1 cellular context compared by ENCODE assay signal in genomic region chr4:186725422-186726149, GRCh38.
A peak's percentile ranks its signal among the peaks of the same experiment; 100 is the strongest.
TF ChIP-seq lines count a peak whose summit lies in the region.

No MANE protein-coding gene starts in this region.

TF ChIP-seq in HepG2, 621 proteins besides CTCF, POLR2A, EP300 and RAD21 (continued from another document and continues in another):
- TF ChIP-seq, protein P1, sequence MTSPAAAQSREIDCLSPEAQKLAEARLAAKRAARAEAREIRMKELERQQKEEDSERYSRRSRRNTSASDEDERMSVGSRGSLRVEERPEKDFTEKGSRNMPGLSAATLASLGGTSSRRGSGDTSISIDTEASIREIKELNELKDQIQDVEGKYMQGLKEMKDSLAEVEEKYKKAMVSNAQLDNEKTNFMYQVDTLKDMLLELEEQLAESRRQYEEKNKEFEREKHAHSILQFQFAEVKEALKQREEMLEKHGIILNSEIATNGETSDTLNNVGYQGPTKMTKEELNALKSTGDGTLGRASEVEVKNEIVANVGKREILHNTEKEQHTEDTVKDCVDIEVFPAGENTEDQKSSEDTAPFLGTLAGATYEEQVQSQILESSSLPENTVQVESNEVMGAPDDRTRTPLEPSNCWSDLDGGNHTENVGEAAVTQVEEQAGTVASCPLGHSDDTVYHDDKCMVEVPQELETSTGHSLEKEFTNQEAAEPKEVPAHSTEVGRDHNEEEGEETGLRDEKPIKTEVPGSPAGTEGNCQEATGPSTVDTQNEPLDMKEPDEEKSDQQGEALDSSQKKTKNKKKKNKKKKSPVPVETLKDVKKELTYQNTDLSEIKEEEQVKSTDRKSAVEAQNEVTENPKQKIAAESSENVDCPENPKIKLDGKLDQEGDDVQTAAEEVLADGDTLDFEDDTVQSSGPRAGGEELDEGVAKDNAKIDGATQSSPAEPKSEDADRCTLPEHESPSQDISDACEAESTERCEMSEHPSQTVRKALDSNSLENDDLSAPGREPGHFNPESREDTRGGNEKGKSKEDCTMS (CRISPR knock-in tag; conservative IDR thresholded peaks at IDR 0.05) = no peak
- no peak; the same call in 1 of the 2 replicates for TF ChIP-seq GTF2F1 (IDR thresholded peaks at IDR 0.05; ENCODE audit: low read length)
- TF ChIP-seq, protein P2, sequence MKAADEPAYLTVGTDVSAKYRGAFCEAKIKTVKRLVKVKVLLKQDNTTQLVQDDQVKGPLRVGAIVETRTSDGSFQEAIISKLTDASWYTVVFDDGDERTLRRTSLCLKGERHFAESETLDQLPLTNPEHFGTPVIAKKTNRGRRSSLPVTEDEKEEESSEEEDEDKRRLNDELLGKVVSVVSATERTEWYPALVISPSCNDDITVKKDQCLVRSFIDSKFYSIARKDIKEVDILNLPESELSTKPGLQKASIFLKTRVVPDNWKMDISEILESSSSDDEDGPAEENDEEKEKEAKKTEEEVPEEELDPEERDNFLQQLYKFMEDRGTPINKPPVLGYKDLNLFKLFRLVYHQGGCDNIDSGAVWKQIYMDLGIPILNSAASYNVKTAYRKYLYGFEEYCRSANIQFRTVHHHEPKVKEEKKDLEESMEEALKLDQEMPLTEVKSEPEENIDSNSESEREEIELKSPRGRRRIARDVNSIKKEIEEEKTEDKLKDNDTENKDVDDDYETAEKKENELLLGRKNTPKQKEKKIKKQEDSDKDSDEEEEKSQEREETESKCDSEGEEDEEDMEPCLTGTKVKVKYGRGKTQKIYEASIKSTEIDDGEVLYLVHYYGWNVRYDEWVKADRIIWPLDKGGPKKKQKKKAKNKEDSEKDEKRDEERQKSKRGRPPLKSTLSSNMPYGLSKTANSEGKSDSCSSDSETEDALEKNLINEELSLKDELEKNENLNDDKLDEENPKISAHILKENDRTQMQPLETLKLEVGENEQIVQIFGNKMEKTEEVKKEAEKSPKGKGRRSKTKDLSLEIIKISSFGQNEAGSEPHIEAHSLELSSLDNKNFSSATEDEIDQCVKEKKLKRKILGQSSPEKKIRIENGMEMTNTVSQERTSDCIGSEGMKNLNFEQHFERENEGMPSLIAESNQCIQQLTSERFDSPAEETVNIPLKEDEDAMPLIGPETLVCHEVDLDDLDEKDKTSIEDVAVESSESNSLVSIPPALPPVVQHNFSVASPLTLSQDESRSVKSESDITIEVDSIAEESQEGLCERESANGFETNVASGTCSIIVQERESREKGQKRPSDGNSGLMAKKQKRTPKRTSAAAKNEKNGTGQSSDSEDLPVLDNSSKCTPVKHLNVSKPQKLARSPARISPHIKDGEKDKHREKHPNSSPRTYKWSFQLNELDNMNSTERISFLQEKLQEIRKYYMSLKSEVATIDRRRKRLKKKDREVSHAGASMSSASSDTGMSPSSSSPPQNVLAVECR (CRISPR knock-in tag; IDR thresholded peaks at IDR 0.05; ENCODE audit: borderline replicate concordance) = no peak
- no peak for TF ChIP-seq ZSCAN9 (CRISPR knock-in tag; IDR thresholded peaks at IDR 0.05; ENCODE audit: borderline replicate concordance)
- no peak for TF ChIP-seq MIER3 (CRISPR knock-in tag; IDR thresholded peaks at IDR 0.05; ENCODE audit: borderline replicate concordance)
- TF ChIP-seq NCOA2 (CRISPR knock-in tag; IDR thresholded peaks at IDR 0.05) = 0 out of 2 replicates have a peak, but pooled peaks have one; percentile 9
- no peak for TF ChIP-seq NFYB (CRISPR knock-in tag; IDR thresholded peaks at IDR 0.05)
- no peak for TF ChIP-seq MXD1 (CRISPR knock-in tag; IDR thresholded peaks at IDR 0.05)
- TF ChIP-seq RFX5 (IDR thresholded peaks at IDR 0.05; ENCODE audit: low read depth, low read length) = no peak
- no peak for TF ChIP-seq IRX3 (CRISPR knock-in tag; IDR thresholded peaks at IDR 0.05; ENCODE audit: borderline replicate concordance, low read depth)
- TF ChIP-seq ESRRA (CRISPR knock-in tag; IDR thresholded peaks at IDR 0.05; ENCODE audit: low read depth) = no peak; the same call in 1 of the 2 replicates
- TF ChIP-seq NFIB (CRISPR knock-in tag; IDR thresholded peaks at IDR 0.05; ENCODE audit: borderline replicate concordance) = no peak
- TF ChIP-seq SOX6 (IDR thresholded peaks at IDR 0.05) = no peak
- TF ChIP-seq SOX6 (CRISPR knock-in tag; IDR thresholded peaks at IDR 0.05) = 0 out of 2 replicates have a peak, but pooled peaks have one; percentile 13
- no peak for TF ChIP-seq RARG (CRISPR knock-in tag; IDR thresholded peaks at IDR 0.05; ENCODE audit: low read depth)
- TF ChIP-seq ZNF251 (CRISPR knock-in tag; IDR thresholded peaks at IDR 0.05) = no peak
- no peak for TF ChIP-seq SOX13 (IDR thresholded peaks at IDR 0.05)
- TF ChIP-seq SOX13 (CRISPR knock-in tag; conservative IDR thresholded peaks at IDR 0.05 in 1 of 2, IDR thresholded peaks at IDR 0.05 in 1 of 2) = no peak
- no peak for TF ChIP-seq SP5 (CRISPR knock-in tag; IDR thresholded peaks at IDR 0.05; ENCODE audit: borderline replicate concordance, low read depth)
- no peak for TF ChIP-seq ZNF362 (CRISPR knock-in tag; IDR thresholded peaks at IDR 0.05; ENCODE audit: borderline replicate concordance)
- no peak for TF ChIP-seq JUNB (CRISPR knock-in tag; IDR thresholded peaks at IDR 0.05; ENCODE audit: borderline replicate concordance)
- peak; percentile 97 to 98 for TF ChIP-seq HMGXB4 (CRISPR knock-in tag; IDR thresholded peaks at IDR 0.05; ENCODE audit: borderline replicate concordance in 1 of 2, low read depth in 1 of 2)
- TF ChIP-seq SALL1 (CRISPR knock-in tag; IDR thresholded peaks at IDR 0.05) = 0 out of 2 replicates have a peak, but pooled peaks have one; percentile 23
- peak; percentile 51 for TF ChIP-seq ZBTB14 (CRISPR knock-in tag; IDR thresholded peaks at IDR 0.05)
- no peak for TF ChIP-seq KMT2B (CRISPR knock-in tag; IDR thresholded peaks at IDR 0.05)
- no peak for TF ChIP-seq SMAD3 (CRISPR knock-in tag; IDR thresholded peaks at IDR 0.05)
- TF ChIP-seq HIVEP1 (CRISPR knock-in tag; IDR thresholded peaks at IDR 0.05) = no peak
- no peak for TF ChIP-seq ZFP1 (CRISPR knock-in tag; IDR thresholded peaks at IDR 0.05)
- TF ChIP-seq ZBTB38 (CRISPR knock-in tag; IDR thresholded peaks at IDR 0.05) = 0 out of 2 replicates have a peak, but pooled peaks have one; percentile 6
- no peak for TF ChIP-seq FOXK1 (CRISPR knock-in tag; IDR thresholded peaks at IDR 0.05; ENCODE audit: borderline replicate concordance, low read depth)
- no peak for TF ChIP-seq DR1 (CRISPR knock-in tag; IDR thresholded peaks at IDR 0.05)
- no peak for TF ChIP-seq PLRG1 (conservative IDR thresholded peaks at IDR 0.05)
- TF ChIP-seq, protein P3, sequence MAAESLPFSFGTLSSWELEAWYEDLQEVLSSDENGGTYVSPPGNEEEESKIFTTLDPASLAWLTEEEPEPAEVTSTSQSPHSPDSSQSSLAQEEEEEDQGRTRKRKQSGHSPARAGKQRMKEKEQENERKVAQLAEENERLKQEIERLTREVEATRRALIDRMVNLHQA (CRISPR knock-in tag; IDR thresholded peaks at IDR 0.05) = no peak
- TF ChIP-seq SIN3A (IDR thresholded peaks at IDR 0.05; ENCODE audit: borderline replicate concordance, low read depth, low read length) = no peak
- no peak for TF ChIP-seq ZNF841 (CRISPR knock-in tag; IDR thresholded peaks at IDR 0.05; ENCODE audit: borderline replicate concordance)
- TF ChIP-seq KLF15 (CRISPR knock-in tag; IDR thresholded peaks at IDR 0.05; ENCODE audit: borderline replicate concordance) = 0 out of 2 replicates have a peak, but pooled peaks have one; percentile 8
- TF ChIP-seq PBX2 (CRISPR knock-in tag; IDR thresholded peaks at IDR 0.05) = no peak
- TF ChIP-seq POLR2AphosphoS2 (IDR thresholded peaks at IDR 0.05; ENCODE audit: low read depth, low read length) = no peak
- no peak for TF ChIP-seq RCOR2 (CRISPR knock-in tag; IDR thresholded peaks at IDR 0.05)
- TF ChIP-seq ELF1 (CRISPR knock-in tag; IDR thresholded peaks at IDR 0.05) = no peak
- peak; percentile 23; the same call in 1 of the 2 replicates for TF ChIP-seq ZNF609 (CRISPR knock-in tag; IDR thresholded peaks at IDR 0.05; ENCODE audit: borderline replicate concordance)
- no peak for TF ChIP-seq SMAD9 (CRISPR knock-in tag; IDR thresholded peaks at IDR 0.05)
- TF ChIP-seq, protein P4, sequence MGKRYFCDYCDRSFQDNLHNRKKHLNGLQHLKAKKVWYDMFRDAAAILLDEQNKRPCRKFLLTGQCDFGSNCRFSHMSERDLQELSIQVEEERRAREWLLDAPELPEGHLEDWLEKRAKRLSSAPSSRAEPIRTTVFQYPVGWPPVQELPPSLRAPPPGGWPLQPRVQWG (CRISPR knock-in tag; IDR thresholded peaks at IDR 0.05; ENCODE audit: borderline replicate concordance, low read depth) = no peak
- TF ChIP-seq CREM (IDR thresholded peaks at IDR 0.05) = peak; percentile 21; the same call in 1 of the 2 replicates
- TF ChIP-seq CREM (CRISPR knock-in tag; IDR thresholded peaks at IDR 0.05) = no peak
- TF ChIP-seq RBFOX2 (IDR thresholded peaks at IDR 0.05; ENCODE audit: low read depth, low read length) = 0 out of 2 replicates have a peak, but pooled peaks have one; percentile 32
- TF ChIP-seq ZNF589 (CRISPR knock-in tag; conservative IDR thresholded peaks at IDR 0.05) = no peak; the same call in 1 of the 2 replicates
- no peak for TF ChIP-seq NRL (CRISPR knock-in tag; IDR thresholded peaks at IDR 0.05; ENCODE audit: borderline replicate concordance)
- no peak for TF ChIP-seq JUND (CRISPR knock-in tag; IDR thresholded peaks at IDR 0.05)
